Comparison of ENCODE assay signal across 14 cellular contexts in genomic region chr1:33426906-33427305, GRCh38. TPM values are rescaled to one million over a fixed set of nuclear protein-coding genes. Genes with fewer than 3 reads are reported as not detected.
DNase-seq lines count a peak whose midpoint lies in the region; ATAC-seq and TF ChIP-seq lines count a peak whose summit lies in the region.
"Had no signal": no experiment of that assay in that cellular context is flagged by ENCODE, and none has a peak within 500 bp of the region (broad histone marks: within the 10 kb centered on the region; RNA-seq: fewer than 3 reads in every experiment).

No MANE protein-coding gene starts in this region.

- TF ChIP-seq EP300 in neural cell (conservative IDR thresholded peaks at IDR 0.05; ENCODE audit: poor library complexity, severe bottlenecking) = no peak

- peaks cover 9% of the 10 kb centered on the region for H3K4me1 Mint-ChIP-seq in activated CD8-positive, alpha-beta memory T cell treated with anti-CD3 and anti-CD28 coated beads, Interleukin-2, amount 10 ng/mL, durations not matched to agents 7 days and 5 days

- H3K4me3 ChIP-seq in heart left ventricle (no peak overlapping the region), neural cell (ENCODE audit: low read length) (peak overlapping the region; percentile 88)

- H3K27ac Mint-ChIP-seq in activated CD8-positive, alpha-beta memory T cell treated with anti-CD3 and anti-CD28 coated beads, Interleukin-2, amount 10 ng/mL, durations not matched to agents 7 days and 5 days = no peak overlapping the region

- no peaks in the 10 kb centered on the region for H3K36me3 Mint-ChIP-seq in activated CD8-positive, alpha-beta memory T cell treated with anti-CD3 and anti-CD28 coated beads, Interleukin-2, amount 10 ng/mL, durations not matched to agents 7 days and 5 days

- intact Hi-C loops in heart left ventricle (cut with DNase I) (loop anchor here in 4 of 10 donors (5.0 kb wide), 2 partner anchors 40 to 50 kb away; no protein-coding TSS in a partner anchor), left ventricle myocardium superior (cut with micrococcal nuclease) (no loop called here)

- H3K79me2 ChIP-seq in neural cell (replicated peaks; ENCODE audit: insufficient read depth, low read length) = peaks cover 52% of the 10 kb centered on the region

- DNase-seq in heart left ventricle = no peak
- DNase-seq in left ventricle myocardium superior = no peak
- peak; percentile 63 for DNase-seq in M059J (ENCODE audit: low read depth)
- DNase-seq in RKO (ENCODE audit: low spot score) = peak; percentile 80
- DNase-seq in COLO829 (ENCODE audit: low spot score) = no peak
- DNase-seq in activated CD8-positive, alpha-beta memory T cell treated with anti-CD3 and anti-CD28 coated beads, Interleukin-2, amount 10 ng/mL, durations not matched to agents 7 days and 5 days = no peak
- no peak for DNase-seq in caudate nucleus (lab: John Stamatoyannopoulos, UW)
- DNase-seq: C1 segment of cervical spinal cord, NCI-H1694 treated with DMSO at 0.1 percent for 48 hours, NCI-H2171, NCI-H510A, SHP77 had no signal

- H3K27me3 Mint-ChIP-seq in activated CD8-positive, alpha-beta memory T cell treated with anti-CD3 and anti-CD28 coated beads, Interleukin-2, amount 10 ng/mL, durations not matched to agents 7 days and 5 days = peaks cover 38% of the 10 kb centered on the region

- peaks cover 0 to 4% (median 0%) of the 10 kb centered on the region in 9 donors for H3K27me3 ChIP-seq in heart left ventricle
- no peaks in the 10 kb centered on the region for H3K27me3 ChIP-seq in neural cell (ENCODE audit: insufficient read depth, low read depth, low read length)

- H2AFZ ChIP-seq in neural cell (ENCODE audit: low read depth, low read length) = no peak overlapping the region

- H3K9me2 ChIP-seq in neural cell (ENCODE audit: insufficient read depth, low read length) = no peaks in the 10 kb centered on the region

- no peaks in the 10 kb centered on the region for H3F3A ChIP-seq in neural cell (ENCODE audit: insufficient read depth, low read length, poor library complexity, severe bottlenecking)

- no peak for TF ChIP-seq RAD21 in neural cell (conservative IDR thresholded peaks at IDR 0.05)

- TF ChIP-seq POLR2A in heart left ventricle (IDR thresholded peaks at IDR 0.05) = no peak

- no peaks in the 10 kb centered on the region for H3K9me3 Mint-ChIP-seq in activated CD8-positive, alpha-beta memory T cell treated with anti-CD3 and anti-CD28 coated beads, Interleukin-2, amount 10 ng/mL, durations not matched to agents 7 days and 5 days (ENCODE audit: low read depth)

- 45 to 57% (median 54%) methylated on average over 3 of the region's 3 CpGs for WGBS in heart left ventricle, 4 donors

- TF ChIP-seq CTCF in heart left ventricle (IDR thresholded peaks at IDR 0.05) (no peak), neural cell (IDR thresholded peaks at IDR 0.05; ENCODE audit: poor library complexity, severe bottlenecking) (no peak)

- H4K20me1 ChIP-seq in neural cell (ENCODE audit: insufficient read depth) = no peaks in the 10 kb centered on the region

- H3K4me3 Mint-ChIP-seq in activated CD8-positive, alpha-beta memory T cell treated with anti-CD3 and anti-CD28 coated beads, Interleukin-2, amount 10 ng/mL, durations not matched to agents 7 days and 5 days = no peak overlapping the region

- H3K36me3 ChIP-seq in heart left ventricle = peaks cover 0 to 3% (median 0%) of the 10 kb centered on the region in 9 donors
- no peaks in the 10 kb centered on the region for H3K36me3 ChIP-seq in neural cell (ENCODE audit: insufficient read depth, low read length)

- no peak for ATAC-seq in heart left ventricle
- no peak for ATAC-seq in left ventricle myocardium superior
- no peak for ATAC-seq in activated CD8-positive, alpha-beta memory T cell treated with anti-CD3 and anti-CD28 coated beads, Interleukin-2, amount 10 ng/mL, durations not matched to agents 7 days and 5 days
- ATAC-seq: SK-N-SH treated with all-trans-retinoic acid at 6 μM for 48 hours had no signal

- no peak overlapping the region for H3K9ac ChIP-seq in neural cell (ENCODE audit: low read length)

- CTCF ChIA-PET in activated CD8-positive, alpha-beta memory T cell treated with anti-CD3 and anti-CD28 coated beads, Interleukin-2, amount 10 ng/mL, durations not matched to agents 7 days and 5 days (lab: Charles Lee) = interaction anchor here (1.0 kb wide), 1 partner anchor 714 kb away, joined by 3 read pairs; no protein-coding TSS in a partner anchor

- H3K27ac ChIP-seq in heart left ventricle (peak overlapping the region in 11 of 12 donors; percentile 2 to 90 (median 43)), neural cell (ENCODE audit: low read length) (no peak overlapping the region), caudate nucleus (ENCODE audit: low read depth, low read length) (no peak overlapping the region)

- peaks cover 0 to 52% (median 17%) of the 10 kb centered on the region in 12 donors for H3K4me1 ChIP-seq in heart left ventricle

- no peaks in the 10 kb centered on the region for H3K9me3 ChIP-seq in heart left ventricle
- H3K9me3 ChIP-seq in neural cell (ENCODE audit: low read length) = no peaks in the 10 kb centered on the region

- H3K4me2 ChIP-seq in neural cell (ENCODE audit: low read length) = peak overlapping the region; percentile 3

TF ChIP-seq in neural cell, 6 proteins besides CTCF, POLR2A, EP300 and RAD21:
- TF ChIP-seq SMC3 (conservative IDR thresholded peaks at IDR 0.05; ENCODE audit: poor library complexity) = no peak
- TF ChIP-seq EZH2 (IDR thresholded peaks at IDR 0.05; ENCODE audit: borderline replicate concordance, insufficient read depth, low read length, poor library complexity, severe bottlenecking) = no peak
- no peak for TF ChIP-seq MXI1 (conservative IDR thresholded peaks at IDR 0.05; ENCODE audit: poor library complexity, severe bottlenecking)
- TF ChIP-seq TAF1 (IDR thresholded peaks at IDR 0.05; ENCODE audit: low read depth) = no peak
- TF ChIP-seq POLR2AphosphoS5 (IDR thresholded peaks at IDR 0.05) = no peak
- TF ChIP-seq, protein P1, sequence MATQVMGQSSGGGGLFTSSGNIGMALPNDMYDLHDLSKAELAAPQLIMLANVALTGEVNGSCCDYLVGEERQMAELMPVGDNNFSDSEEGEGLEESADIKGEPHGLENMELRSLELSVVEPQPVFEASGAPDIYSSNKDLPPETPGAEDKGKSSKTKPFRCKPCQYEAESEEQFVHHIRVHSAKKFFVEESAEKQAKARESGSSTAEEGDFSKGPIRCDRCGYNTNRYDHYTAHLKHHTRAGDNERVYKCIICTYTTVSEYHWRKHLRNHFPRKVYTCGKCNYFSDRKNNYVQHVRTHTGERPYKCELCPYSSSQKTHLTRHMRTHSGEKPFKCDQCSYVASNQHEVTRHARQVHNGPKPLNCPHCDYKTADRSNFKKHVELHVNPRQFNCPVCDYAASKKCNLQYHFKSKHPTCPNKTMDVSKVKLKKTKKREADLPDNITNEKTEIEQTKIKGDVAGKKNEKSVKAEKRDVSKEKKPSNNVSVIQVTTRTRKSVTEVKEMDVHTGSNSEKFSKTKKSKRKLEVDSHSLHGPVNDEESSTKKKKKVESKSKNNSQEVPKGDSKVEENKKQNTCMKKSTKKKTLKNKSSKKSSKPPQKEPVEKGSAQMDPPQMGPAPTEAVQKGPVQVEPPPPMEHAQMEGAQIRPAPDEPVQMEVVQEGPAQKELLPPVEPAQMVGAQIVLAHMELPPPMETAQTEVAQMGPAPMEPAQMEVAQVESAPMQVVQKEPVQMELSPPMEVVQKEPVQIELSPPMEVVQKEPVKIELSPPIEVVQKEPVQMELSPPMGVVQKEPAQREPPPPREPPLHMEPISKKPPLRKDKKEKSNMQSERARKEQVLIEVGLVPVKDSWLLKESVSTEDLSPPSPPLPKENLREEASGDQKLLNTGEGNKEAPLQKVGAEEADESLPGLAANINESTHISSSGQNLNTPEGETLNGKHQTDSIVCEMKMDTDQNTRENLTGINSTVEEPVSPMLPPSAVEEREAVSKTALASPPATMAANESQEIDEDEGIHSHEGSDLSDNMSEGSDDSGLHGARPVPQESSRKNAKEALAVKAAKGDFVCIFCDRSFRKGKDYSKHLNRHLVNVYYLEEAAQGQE (IDR thresholded peaks at IDR 0.05; ENCODE audit: borderline replicate concordance) = no peak

RNA-seq across cellular contexts. Expression of gene PHC2, which starts 4.0 kb away (rescaled TPM):
- total RNA-seq in heart left ventricle (100 to 1,000 TPM in 4 of 9 donors, 10 to 100 TPM in 5; 86.5 to 194 (median 99.4) TPM), left ventricle myocardium superior (118 TPM)
- polyA plus RNA-seq in heart left ventricle (100 to 1,000 TPM in 1 of 2 donors, 10 to 100 TPM in 1; 79.7 to 118 TPM), neural cell (171 and 179 TPM in 2 replicates)
- 106 and 128 TPM in 2 replicates for total RNA-seq in M059J (2014; rRNA removed; shearing (Covaris generic))
- polyA minus RNA-seq in neural cell = 154 and 155 TPM in 2 replicates
- total RNA-seq in activated CD8-positive, alpha-beta memory T cell treated with anti-CD3 and anti-CD28 coated beads, Interleukin-2, amount 10 ng/mL, durations not matched to agents 7 days and 5 days = 10 to 100 TPM; 36.4 to 43.0 TPM

RNA-seq across cellular contexts. Expression of gene ZSCAN20, which starts 45.5 kb away (rescaled TPM):
- total RNA-seq in heart left ventricle (1 to 10 TPM; 3.3 to 8.8 (median 6.4) TPM), left ventricle myocardium superior (4.4 TPM)
- polyA plus RNA-seq in heart left ventricle (1 to 10 TPM; 1.4 to 2.8 TPM), neural cell (3.3 and 4.4 TPM in 2 replicates)
- 4.6 and 5.9 TPM in 2 replicates for total RNA-seq in M059J (2014; rRNA removed; shearing (Covaris generic))
- 22.4 and 28.7 TPM in 2 replicates for polyA minus RNA-seq in neural cell
- total RNA-seq in activated CD8-positive, alpha-beta memory T cell treated with anti-CD3 and anti-CD28 coated beads, Interleukin-2, amount 10 ng/mL, durations not matched to agents 7 days and 5 days = 1 to 10 TPM; 3.3 to 4.0 TPM

Comparison
In these comparisons a context has a peak if more than half of its experiments do, and no peak if none do; other contexts are left out.
1. DNase-seq: peak in M059J (single experiment) and RKO (single experiment); none in heart left ventricle (0 of 5), left ventricle myocardium superior (single experiment), COLO829 (single experiment), activated CD8-positive, alpha-beta memory T cell treated with anti-CD3 and anti-CD28 coated beads, Interleukin-2, amount 10 ng/mL, durations not matched to agents 7 days and 5 days (single experiment) and caudate nucleus (0 of 61).
2. H3K27ac ChIP-seq: peak in heart left ventricle (11 of 12); none in neural cell (single experiment) and caudate nucleus (single experiment).